ENCODE assay signal across 8 cellular contexts in genomic region chr13:26184791-26185250, GRCh38. TPM values are rescaled to one million over a fixed set of nuclear protein-coding genes. Genes with fewer than 3 reads are reported as not detected.
DNase-seq lines count a peak whose midpoint lies in the region; ATAC-seq and TF ChIP-seq lines count a peak whose summit lies in the region.

No MANE protein-coding gene starts in this region.

- intact Hi-C loops in CD14-positive monocyte (cut with micrococcal nuclease) (loop anchor here (5.0 to 10.0 kb wide), 6 partner anchors 37 to 512 kb away; partner anchors contain the start of genes CDK8 (in 2 of the 2) and RNF6 (in 1 of the 2)), psoas muscle (cut with DNase I) (loop anchor here (1.0 to 5.0 kb wide), 4 partner anchors 37 to 514 kb away; partner anchors contain the start of gene RNF6 (in 1 of the 2))
- intact Hi-C loops in activated naive CD4-positive, alpha-beta T cell treated with anti-CD3 and anti-CD28 coated beads for 36 hours (cut with micrococcal nuclease): loop anchor here (1.0 to 10.0 kb wide), 4 partner anchors 280 to 900 kb away; partner anchors contain the start of gene MTMR6

- CTCF ChIA-PET in activated naive CD4-positive, alpha-beta T cell treated with anti-CD3 and anti-CD28 coated beads for 36 hours (lab: Charles Lee): interaction anchor here (0.6 to 4.8 kb wide), 43 partner anchors 8 to 525 kb away, joined by 3 to 81 read pairs (median 4); partner anchors contain the start of genes CDK8 and RNF6

- peak overlapping the region in 1 of 2 donors; percentile 4 for H3K4me3 Mint-ChIP-seq in CD14-positive monocyte
- H3K4me3 Mint-ChIP-seq in activated naive CD4-positive, alpha-beta T cell treated with anti-CD3 and anti-CD28 coated beads for 36 hours: no peak overlapping the region

- H3K27me3 ChIP-seq in MM.1S (replicated peaks; ENCODE audit: insufficient read depth, low read length) (no peaks in the 10 kb centered on the region), psoas muscle (ENCODE audit: insufficient read depth in 3 of 3, low read length in 2 of 3) (no peaks in the 10 kb centered on the region)

- no peaks in the 10 kb centered on the region for H4K20me1 ChIP-seq in MM.1S (ENCODE audit: insufficient read depth, low read length)

- H3K9ac ChIP-seq in MM.1S (ENCODE audit: low read length): no peak overlapping the region

- H3K79me2 ChIP-seq in MM.1S (ENCODE audit: low read length): no peaks in the 10 kb centered on the region

- H3K36me3 Mint-ChIP-seq in CD14-positive monocyte: peaks cover 0 to 2% of the 10 kb centered on the region in 2 donors
- H3K36me3 Mint-ChIP-seq in activated naive CD4-positive, alpha-beta T cell treated with anti-CD3 and anti-CD28 coated beads for 36 hours (ENCODE audit: low read depth): peaks cover 4% of the 10 kb centered on the region

- TF ChIP-seq CTCF in CD14-positive monocyte (IDR thresholded peaks at IDR 0.05) (peak; percentile 92), MM.1S (IDR thresholded peaks at IDR 0.05; ENCODE audit: low read length) (peak; percentile 63), psoas muscle (IDR thresholded peaks at IDR 0.05) (peak; percentile 92)

- 59 to 65% (median 60%) methylated on average over 8 of the region's 8 CpGs for whole genome bisulfite sequencing in psoas muscle, 3 donors

- no peaks in the 10 kb centered on the region for H3K9me2 ChIP-seq in MM.1S (replicated peaks; ENCODE audit: insufficient read depth, low read length)

- H3K4me2 ChIP-seq in MM.1S (ENCODE audit: low read depth, low read length): no peak overlapping the region

- no peaks in the 10 kb centered on the region for H3K4me1 ChIP-seq in MM.1S (ENCODE audit: low read length)
- peaks cover 4% of the 10 kb centered on the region for H3K4me1 ChIP-seq in psoas muscle

- no peak overlapping the region for H2AFZ ChIP-seq in MM.1S (ENCODE audit: low read length)

- H3K4me1 Mint-ChIP-seq in CD14-positive monocyte: peaks cover 28% of the 10 kb centered on the region
- H3K4me1 Mint-ChIP-seq in activated naive CD4-positive, alpha-beta T cell treated with anti-CD3 and anti-CD28 coated beads for 36 hours (ENCODE audit: low read depth): peaks cover 21% of the 10 kb centered on the region

- DNase-seq in CD14-positive monocyte (ENCODE audit: low spot score): peak; percentile 51
- DNase-seq in MM.1S: peak; percentile 61
- peak; percentile 65 for DNase-seq in SK-N-DZ (ENCODE audit: low spot score)
- peak; percentile 85 for DNase-seq in activated naive CD4-positive, alpha-beta T cell treated with anti-CD3 and anti-CD28 coated beads for 36 hours
- peak; percentile 67 for DNase-seq in glomerular visceral epithelial cell (ENCODE audit: extremely low spot score)
- DNase-seq in psoas muscle: peak; percentile 52 to 66

- ATAC-seq in GM19452 (IDR thresholded peaks at IDR 0.05; ENCODE audit: unreplicated experiment) (peak; percentile 31), psoas muscle (peak; percentile 51 to 63 (median 62)), GM21528 (IDR thresholded peaks at IDR 0.05; ENCODE audit: low FRiP score, unreplicated experiment) (no peak)

- H3F3A ChIP-seq in MM.1S (ENCODE audit: insufficient read depth, low read length): peaks cover 8% of the 10 kb centered on the region

- H3K27me3 Mint-ChIP-seq in CD14-positive monocyte (ENCODE audit: low read depth in 3 of 3): peaks cover 0 to 5% (median 0%) of the 10 kb centered on the region in 3 donors
- H3K27me3 Mint-ChIP-seq in activated naive CD4-positive, alpha-beta T cell treated with anti-CD3 and anti-CD28 coated beads for 36 hours (ENCODE audit: low read depth): no peaks in the 10 kb centered on the region

- H3K36me3 ChIP-seq in MM.1S (replicated peaks; ENCODE audit: insufficient read depth, low read length) (no peaks in the 10 kb centered on the region), psoas muscle (ENCODE audit: insufficient read depth in 1 of 2, low read depth in 1 of 2) (no peaks in the 10 kb centered on the region)

- peak overlapping the region in 3 of 7 donors; percentile 25 to 42 (median 26) for H3K27ac Mint-ChIP-seq in CD14-positive monocyte
- H3K27ac Mint-ChIP-seq in activated naive CD4-positive, alpha-beta T cell treated with anti-CD3 and anti-CD28 coated beads for 36 hours: peak overlapping the region; percentile 65

- H3K9me3 Mint-ChIP-seq in CD14-positive monocyte: peaks cover 0 to 2% (median 0%) of the 10 kb centered on the region in 7 donors
- no peaks in the 10 kb centered on the region for H3K9me3 Mint-ChIP-seq in activated naive CD4-positive, alpha-beta T cell treated with anti-CD3 and anti-CD28 coated beads for 36 hours

- H3K4me3 ChIP-seq in MM.1S (ENCODE audit: low read length): no peak overlapping the region
- H3K4me3 ChIP-seq in psoas muscle: no peak overlapping the region

- no peak overlapping the region for H3K27ac ChIP-seq in MM.1S (ENCODE audit: low read length)
- H3K27ac ChIP-seq in psoas muscle: no peak overlapping the region

- H3K9me3 ChIP-seq in MM.1S (replicated peaks; ENCODE audit: insufficient read depth, low read length) (no peaks in the 10 kb centered on the region), psoas muscle (no peaks in the 10 kb centered on the region)

RNA-seq across cellular contexts. Expression of gene RNF6, which starts 37.3 kb away (rescaled TPM):
- polyA plus RNA-seq in CD14-positive monocyte: 10 to 100 TPM; 15.0 to 20.3 TPM
- 10.7 and 12.3 TPM in 2 replicates for polyA plus RNA-seq in SK-N-DZ (2014; cell fraction: cytosol; rRNA removed)
- polyA plus RNA-seq in SK-N-DZ (2014; cell fraction: nucleus; rRNA removed): 8.3 and 12.9 TPM in 2 replicates
- total RNA-seq in activated naive CD4-positive, alpha-beta T cell treated with anti-CD3 and anti-CD28 coated beads for 36 hours: 10 to 100 TPM; 38.2 to 39.4 TPM
- 10 to 100 TPM; 45.1 to 50.8 (median 45.7) TPM for total RNA-seq in psoas muscle
- 10 to 100 TPM; 20.2 to 70.8 (median 22.1) TPM for polyA plus RNA-seq in psoas muscle
